ENCODE assay signal across 8 cellular contexts in genomic region chr12:12784911-12785814, GRCh38. TPM values are rescaled to one million over a fixed set of nuclear protein-coding genes. Genes with fewer than 3 reads are reported as not detected.
A peak's percentile ranks its signal among the peaks of the same experiment; 100 is the strongest.
DNase-seq lines count a peak whose midpoint lies in the region; ATAC-seq and TF ChIP-seq lines count a peak whose summit lies in the region.

Gene APOLD1, plus strand, starts transcription at chr12:12785659. Its CDS starts 33 bp downstream, at chr12:12785692.

- no peak within 1 kb of the TSS for H2BK20ac ChIP-seq in H9 (ENCODE audit: low read depth, low read length, poor library complexity, severe bottlenecking)

- peak within 1 kb of the TSS; percentile 21 for H3K18ac ChIP-seq in H9 (ENCODE audit: insufficient read length, low read depth, low read length)

- H3K27me3 ChIP-seq in H9 (ENCODE audit: insufficient read depth, low read length), result peaks cover 13% of the 10 kb centered on the region; the same call in 1 of the 2 replicates

- no peak within 1 kb of the TSS for H3T11ph ChIP-seq in H9 (ENCODE audit: low read length)

- peak; percentile 77 for DNase-seq in H9
- DNase-seq in activated B cell treated with CpG ODN at 0.5 μM for 24 hours, result no peak
- peak; percentile 24 for DNase-seq in globus pallidus (ENCODE audit: low spot score)
- DNase-seq in posterior vena cava (ENCODE audit: low spot score), result no peak
- DNase-seq in left lobe of liver (ENCODE audit: low spot score), result no peak
- no peak for DNase-seq in Kasumi-1 (lab: John Stamatoyannopoulos, UW)

- H4K91ac ChIP-seq in H9 (ENCODE audit: insufficient read length, low read depth, low read length), result no peak within 1 kb of the TSS

- WGBS in H9 (ENCODE audit: extremely low coverage, insufficient read length, low lambda C conversion rate), result no CpG with 5 or more reads among the region's 14 CpGs

- no peaks in the 10 kb centered on the region; a peak in 2 of 5 replicates for H3K9me3 Mint-ChIP-seq in H9
- H3K9me3 Mint-ChIP-seq in activated B cell treated with CpG ODN at 0.5 μM for 24 hours, result no peaks in the 10 kb centered on the region

- no peak within 1 kb of the TSS for H3K14ac ChIP-seq in H9 (ENCODE audit: insufficient read depth, low read length)

- H3K79me1 ChIP-seq in H9 (ENCODE audit: insufficient read depth, low read depth, low read length, poor library complexity, severe bottlenecking), result no peaks in the 10 kb centered on the region

- no peak within 1 kb of the TSS for H3K56ac ChIP-seq in H9 (ENCODE audit: insufficient read length, low read depth, low read length)

- no peak within 1 kb of the TSS for H2BK15ac ChIP-seq in H9 (ENCODE audit: low read depth, low read length)

- H2AFZ ChIP-seq in H9 (ENCODE audit: low read length), result no peak within 1 kb of the TSS

- TF ChIP-seq CTCF in H9 (conservative IDR thresholded peaks at IDR 0.05) (no peak), activated B cell treated with CpG ODN at 0.5 μM for 24 hours (IDR thresholded peaks at IDR 0.05) (no peak)

- H3K4ac ChIP-seq in H9 (ENCODE audit: low read depth, low read length), result no peak within 1 kb of the TSS

- intact Hi-C loops in activated B cell treated with CpG ODN at 0.5 μM for 24 hours (cut with micrococcal nuclease) (loop anchor here (5.0 kb wide), 2 partner anchors 107 to 428 kb away; partner anchors contain the start of genes BORCS5 and GPRC5A), posterior vena cava (cut with DNase I) (no loop called here)

- peak within 1 kb of the TSS in 2 of 3 experiments; percentile 73 to 89; a peak in 3 of 7 replicates for H3K27ac Mint-ChIP-seq in H9
- H3K27ac Mint-ChIP-seq in activated B cell treated with CpG ODN at 0.5 μM for 24 hours, result peak within 1 kb of the TSS; percentile 70

- H3K36me3 Mint-ChIP-seq in H9 (ENCODE audit: insufficient read depth in 1 of 3, low read depth in 3 of 3) (no peaks in the 10 kb centered on the region), activated B cell treated with CpG ODN at 0.5 μM for 24 hours (ENCODE audit: low read depth) (no peaks in the 10 kb centered on the region)

- no peak within 1 kb of the TSS for H2BK120ac ChIP-seq in H9 (ENCODE audit: low read depth, low read length, poor library complexity, severe bottlenecking)

- no peak within 1 kb of the TSS for H3K9ac ChIP-seq in H9 (ENCODE audit: extremely low read depth, insufficient read length, low read length)

- H3K23me2 ChIP-seq in H9 (ENCODE audit: insufficient read length, low read depth, low read length, poor library complexity, severe bottlenecking), result no peaks in the 10 kb centered on the region

- H3K79me2 ChIP-seq in H9 (ENCODE audit: insufficient read depth, low read length), result no peaks in the 10 kb centered on the region

- no peak within 1 kb of the TSS for H2BK12ac ChIP-seq in H9 (ENCODE audit: insufficient read length, low read depth, low read length)

- POLR2A ChIA-PET in activated B cell treated with CpG ODN at 0.5 μM for 24 hours (lab: Charles Lee), result no interaction called here

- peak within 1 kb of the TSS; percentile 55 for H3K4me2 ChIP-seq in H9 (ENCODE audit: insufficient read depth, insufficient read length, low read length)

- peak within 1 kb of the TSS; percentile 41 to 48; a peak in 4 of 5 replicates for H3K4me3 Mint-ChIP-seq in H9
- H3K4me3 Mint-ChIP-seq in activated B cell treated with CpG ODN at 0.5 μM for 24 hours, result peak within 1 kb of the TSS; percentile 84

- H2BK5ac ChIP-seq in H9 (ENCODE audit: insufficient read length, low read length), result no peak within 1 kb of the TSS

- H3K27me3 Mint-ChIP-seq in H9 (ENCODE audit: low read depth) (peaks cover 48% of the 10 kb centered on the region), activated B cell treated with CpG ODN at 0.5 μM for 24 hours (no peaks in the 10 kb centered on the region)

- no peak within 1 kb of the TSS for H4K5ac ChIP-seq in H9 (ENCODE audit: insufficient read length, low read depth, low read length)

- no peak within 1 kb of the TSS for H3K27ac ChIP-seq in H9 (ENCODE audit: insufficient read length, low read depth, low read length)

- ATAC-seq in activated B cell treated with CpG ODN at 0.5 μM for 24 hours (ENCODE audit: low read depth) (no peak), left lobe of liver (no peak), HG03039 (IDR thresholded peaks at IDR 0.05; ENCODE audit: unreplicated experiment) (no peak), GM19452 (IDR thresholded peaks at IDR 0.05; ENCODE audit: unreplicated experiment) (no peak)

- H3K4me1 Mint-ChIP-seq in H9, result peaks cover 21 to 25% of the 10 kb centered on the region in 2 experiments
- peaks cover 23% of the 10 kb centered on the region for H3K4me1 Mint-ChIP-seq in activated B cell treated with CpG ODN at 0.5 μM for 24 hours

- no peak within 1 kb of the TSS for H3K23ac ChIP-seq in H9 (ENCODE audit: insufficient read length, low read depth, low read length)

- H4K8ac ChIP-seq in H9 (replicated peaks; ENCODE audit: insufficient read length, low read depth, low read length), result no peak within 1 kb of the TSS

- peaks cover 10% of the 10 kb centered on the region for H3K4me1 ChIP-seq in H9 (ENCODE audit: insufficient read depth, low read length)

- no peak within 1 kb of the TSS for H2AK5ac ChIP-seq in H9 (ENCODE audit: insufficient read length, low read length)

- CTCF ChIA-PET in activated B cell treated with CpG ODN at 0.5 μM for 24 hours (lab: Charles Lee), result interaction anchor here (0.8 to 1.2 kb wide), 3 partner anchors 48 to 408 kb away, joined by 3 to 4 read pairs (median 3); no protein-coding TSS in a partner anchor

- H3K9me3 ChIP-seq in H9 (ENCODE audit: control insufficient read depth, low read depth, low read length), result no peaks in the 10 kb centered on the region

- no peaks in the 10 kb centered on the region for H4K20me1 ChIP-seq in H9 (ENCODE audit: control insufficient read depth, insufficient read depth, insufficient read length)

RNA-seq across cellular contexts. Expression of gene APOLD1, which starts in this region (rescaled TPM):
- 0.48 and 0.70 TPM in 2 replicates for total RNA-seq in H9 (2021)
- 0.75 and 0.81 TPM in 2 replicates for total RNA-seq in activated B cell treated with CpG ODN at 0.5 μM for 24 hours
- total RNA-seq in posterior vena cava, result 10 to 100 TPM; 22.4 to 45.1 TPM
- total RNA-seq in left lobe of liver, result 1.5 TPM

Comparison
In these comparisons a context has a peak if more than half of its experiments do, and no peak if none do; other contexts are left out.
1. Peak in DNase-seq and H3K4me2 ChIP-seq in H9; RNA of the gene not detected or under 1 TPM.